1 cellular context compared by ENCODE assay signal in genomic region chr2:226733189-226733858, GRCh38.
TF ChIP-seq lines count a peak whose summit lies in the region.

No MANE protein-coding gene starts in this region.

TF ChIP-seq in HepG2, 621 proteins besides CTCF, POLR2A, EP300 and RAD21 (continued from another document and continues in another):
- TF ChIP-seq TCF12 (IDR thresholded peaks at IDR 0.05) (no peak), TCF12 (CRISPR knock-in tag; IDR thresholded peaks at IDR 0.05) (peak; percentile 81; the same call in 1 of the 2 replicates), MAFG (CRISPR knock-in tag; IDR thresholded peaks at IDR 0.05) (no peak), THAP11 (CRISPR knock-in tag; IDR thresholded peaks at IDR 0.05) (peak; percentile 76), ZZZ3 (CRISPR knock-in tag; IDR thresholded peaks at IDR 0.05; ENCODE audit: borderline replicate concordance) (no peak), MEIS1 (CRISPR knock-in tag; IDR thresholded peaks at IDR 0.05; ENCODE audit: borderline replicate concordance) (no peak), TEF (CRISPR knock-in tag; IDR thresholded peaks at IDR 0.05) (peak; percentile 19; the same call in 1 of the 2 replicates), ZNF563 (CRISPR knock-in tag; IDR thresholded peaks at IDR 0.05) (0 out of 2 replicates have a peak, but pooled peaks have one; percentile 47), SMYD3 (CRISPR knock-in tag; IDR thresholded peaks at IDR 0.05) (no peak), SIX4 (CRISPR knock-in tag; IDR thresholded peaks at IDR 0.05) (peak; percentile 90), MATR3 (CRISPR knock-in tag; IDR thresholded peaks at IDR 0.05) (no peak), TFDP1 (CRISPR knock-in tag; IDR thresholded peaks at IDR 0.05; ENCODE audit: borderline replicate concordance) (peak; percentile 40; the same call in 1 of the 2 replicates), ZNF644 (CRISPR knock-in tag; IDR thresholded peaks at IDR 0.05; ENCODE audit: low read depth) (peak; percentile 99), SIX1 (CRISPR knock-in tag; IDR thresholded peaks at IDR 0.05; ENCODE audit: borderline replicate concordance) (peak; percentile 86), SP5 (CRISPR knock-in tag; IDR thresholded peaks at IDR 0.05; ENCODE audit: borderline replicate concordance, low read depth) (peak; percentile 78), ZFP1 (CRISPR knock-in tag; IDR thresholded peaks at IDR 0.05) (peak; percentile 89), ZNF121 (CRISPR knock-in tag; IDR thresholded peaks at IDR 0.05) (peak; percentile 48; the same call in 1 of the 2 replicates), HNF1B (CRISPR knock-in tag; IDR thresholded peaks at IDR 0.05) (peak; percentile 87), ZNF678 (CRISPR knock-in tag; IDR thresholded peaks at IDR 0.05) (peak; percentile 59; the same call in 1 of the 2 replicates), RBFOX2 (IDR thresholded peaks at IDR 0.05; ENCODE audit: low read depth, low read length) (peak; percentile 48; the same call in 1 of the 2 replicates), KLF9 (CRISPR knock-in tag; IDR thresholded peaks at IDR 0.05; ENCODE audit: low read depth) (0 out of 2 replicates have a peak, but pooled peaks have one; percentile 49), BRCA1 (CRISPR knock-in tag; IDR thresholded peaks at IDR 0.05) (0 out of 2 replicates have a peak, but pooled peaks have one; percentile 4), HCFC1 (IDR thresholded peaks at IDR 0.05; ENCODE audit: low read depth, low read length) (no peak), IRF2 (CRISPR knock-in tag; IDR thresholded peaks at IDR 0.05) (peak; percentile 87), HOXD1 (CRISPR knock-in tag; IDR thresholded peaks at IDR 0.05) (peak; percentile 34; the same call in 1 of the 2 replicates), POLR2AphosphoS5 (IDR thresholded peaks at IDR 0.05; ENCODE audit: low read depth, low read length) (no peak; the same call in 1 of the 2 replicates), TAF15 (IDR thresholded peaks at IDR 0.05; ENCODE audit: low read depth, low read length, poor library complexity, severe bottlenecking) (no peak), ZNF703 (CRISPR knock-in tag; IDR thresholded peaks at IDR 0.05; ENCODE audit: borderline replicate concordance) (no peak), ZNF431 (CRISPR knock-in tag; IDR thresholded peaks at IDR 0.05; ENCODE audit: borderline replicate concordance, low read depth) (no peak), MYNN (CRISPR knock-in tag; IDR thresholded peaks at IDR 0.05; ENCODE audit: low read depth) (no peak)
- TF ChIP-seq, protein P1, sequence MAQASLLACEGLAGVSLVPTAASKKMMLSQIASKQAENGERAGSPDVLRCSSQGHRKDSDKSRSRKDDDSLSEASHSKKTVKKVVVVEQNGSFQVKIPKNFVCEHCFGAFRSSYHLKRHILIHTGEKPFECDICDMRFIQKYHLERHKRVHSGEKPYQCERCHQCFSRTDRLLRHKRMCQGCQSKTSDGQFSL (CRISPR knock-in tag; IDR thresholded peaks at IDR 0.05) = no peak
- TF ChIP-seq, protein P2, sequence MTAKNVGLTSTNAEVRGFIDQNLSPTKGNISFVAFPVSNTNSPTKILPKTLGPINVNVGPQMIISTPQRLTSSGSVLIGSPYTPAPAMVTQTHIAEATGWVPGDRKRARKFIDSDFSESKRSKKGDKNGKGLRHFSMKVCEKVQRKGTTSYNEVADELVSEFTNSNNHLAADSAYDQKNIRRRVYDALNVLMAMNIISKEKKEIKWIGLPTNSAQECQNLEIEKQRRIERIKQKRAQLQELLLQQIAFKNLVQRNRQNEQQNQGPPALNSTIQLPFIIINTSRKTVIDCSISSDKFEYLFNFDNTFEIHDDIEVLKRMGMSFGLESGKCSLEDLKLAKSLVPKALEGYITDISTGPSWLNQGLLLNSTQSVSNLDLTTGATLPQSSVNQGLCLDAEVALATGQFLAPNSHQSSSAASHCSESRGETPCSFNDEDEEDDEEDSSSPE (CRISPR knock-in tag; IDR thresholded peaks at IDR 0.05) = peak; percentile 61
- TF ChIP-seq, protein P3, sequence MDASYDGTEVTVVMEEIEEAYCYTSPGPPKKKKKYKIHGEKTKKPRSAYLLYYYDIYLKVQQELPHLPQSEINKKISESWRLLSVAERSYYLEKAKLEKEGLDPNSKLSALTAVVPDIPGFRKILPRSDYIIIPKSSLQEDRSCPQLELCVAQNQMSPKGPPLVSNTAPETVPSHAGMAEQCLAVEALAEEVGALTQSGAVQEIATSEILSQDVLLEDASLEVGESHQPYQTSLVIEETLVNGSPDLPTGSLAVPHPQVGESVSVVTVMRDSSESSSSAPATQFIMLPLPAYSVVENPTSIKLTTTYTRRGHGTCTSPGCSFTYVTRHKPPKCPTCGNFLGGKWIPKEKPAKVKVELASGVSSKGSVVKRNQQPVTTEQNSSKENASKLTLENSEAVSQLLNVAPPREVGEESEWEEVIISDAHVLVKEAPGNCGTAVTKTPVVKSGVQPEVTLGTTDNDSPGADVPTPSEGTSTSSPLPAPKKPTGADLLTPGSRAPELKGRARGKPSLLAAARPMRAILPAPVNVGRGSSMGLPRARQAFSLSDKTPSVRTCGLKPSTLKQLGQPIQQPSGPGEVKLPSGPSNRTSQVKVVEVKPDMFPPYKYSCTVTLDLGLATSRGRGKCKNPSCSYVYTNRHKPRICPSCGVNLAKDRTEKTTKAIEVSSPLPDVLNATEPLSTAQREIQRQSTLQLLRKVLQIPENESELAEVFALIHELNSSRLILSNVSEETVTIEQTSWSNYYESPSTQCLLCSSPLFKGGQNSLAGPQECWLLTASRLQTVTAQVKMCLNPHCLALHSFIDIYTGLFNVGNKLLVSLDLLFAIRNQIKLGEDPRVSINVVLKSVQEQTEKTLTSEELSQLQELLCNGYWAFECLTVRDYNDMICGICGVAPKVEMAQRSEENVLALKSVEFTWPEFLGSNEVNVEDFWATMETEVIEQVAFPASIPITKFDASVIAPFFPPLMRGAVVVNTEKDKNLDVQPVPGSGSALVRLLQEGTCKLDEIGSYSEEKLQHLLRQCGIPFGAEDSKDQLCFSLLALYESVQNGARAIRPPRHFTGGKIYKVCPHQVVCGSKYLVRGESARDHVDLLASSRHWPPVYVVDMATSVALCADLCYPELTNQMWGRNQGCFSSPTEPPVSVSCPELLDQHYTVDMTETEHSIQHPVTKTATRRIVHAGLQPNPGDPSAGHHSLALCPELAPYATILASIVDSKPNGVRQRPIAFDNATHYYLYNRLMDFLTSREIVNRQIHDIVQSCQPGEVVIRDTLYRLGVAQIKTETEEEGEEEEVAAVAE (CRISPR knock-in tag; IDR thresholded peaks at IDR 0.05; ENCODE audit: borderline replicate concordance) = peak; percentile 50; the same call in 1 of the 2 replicates
- TF ChIP-seq, protein P4, sequence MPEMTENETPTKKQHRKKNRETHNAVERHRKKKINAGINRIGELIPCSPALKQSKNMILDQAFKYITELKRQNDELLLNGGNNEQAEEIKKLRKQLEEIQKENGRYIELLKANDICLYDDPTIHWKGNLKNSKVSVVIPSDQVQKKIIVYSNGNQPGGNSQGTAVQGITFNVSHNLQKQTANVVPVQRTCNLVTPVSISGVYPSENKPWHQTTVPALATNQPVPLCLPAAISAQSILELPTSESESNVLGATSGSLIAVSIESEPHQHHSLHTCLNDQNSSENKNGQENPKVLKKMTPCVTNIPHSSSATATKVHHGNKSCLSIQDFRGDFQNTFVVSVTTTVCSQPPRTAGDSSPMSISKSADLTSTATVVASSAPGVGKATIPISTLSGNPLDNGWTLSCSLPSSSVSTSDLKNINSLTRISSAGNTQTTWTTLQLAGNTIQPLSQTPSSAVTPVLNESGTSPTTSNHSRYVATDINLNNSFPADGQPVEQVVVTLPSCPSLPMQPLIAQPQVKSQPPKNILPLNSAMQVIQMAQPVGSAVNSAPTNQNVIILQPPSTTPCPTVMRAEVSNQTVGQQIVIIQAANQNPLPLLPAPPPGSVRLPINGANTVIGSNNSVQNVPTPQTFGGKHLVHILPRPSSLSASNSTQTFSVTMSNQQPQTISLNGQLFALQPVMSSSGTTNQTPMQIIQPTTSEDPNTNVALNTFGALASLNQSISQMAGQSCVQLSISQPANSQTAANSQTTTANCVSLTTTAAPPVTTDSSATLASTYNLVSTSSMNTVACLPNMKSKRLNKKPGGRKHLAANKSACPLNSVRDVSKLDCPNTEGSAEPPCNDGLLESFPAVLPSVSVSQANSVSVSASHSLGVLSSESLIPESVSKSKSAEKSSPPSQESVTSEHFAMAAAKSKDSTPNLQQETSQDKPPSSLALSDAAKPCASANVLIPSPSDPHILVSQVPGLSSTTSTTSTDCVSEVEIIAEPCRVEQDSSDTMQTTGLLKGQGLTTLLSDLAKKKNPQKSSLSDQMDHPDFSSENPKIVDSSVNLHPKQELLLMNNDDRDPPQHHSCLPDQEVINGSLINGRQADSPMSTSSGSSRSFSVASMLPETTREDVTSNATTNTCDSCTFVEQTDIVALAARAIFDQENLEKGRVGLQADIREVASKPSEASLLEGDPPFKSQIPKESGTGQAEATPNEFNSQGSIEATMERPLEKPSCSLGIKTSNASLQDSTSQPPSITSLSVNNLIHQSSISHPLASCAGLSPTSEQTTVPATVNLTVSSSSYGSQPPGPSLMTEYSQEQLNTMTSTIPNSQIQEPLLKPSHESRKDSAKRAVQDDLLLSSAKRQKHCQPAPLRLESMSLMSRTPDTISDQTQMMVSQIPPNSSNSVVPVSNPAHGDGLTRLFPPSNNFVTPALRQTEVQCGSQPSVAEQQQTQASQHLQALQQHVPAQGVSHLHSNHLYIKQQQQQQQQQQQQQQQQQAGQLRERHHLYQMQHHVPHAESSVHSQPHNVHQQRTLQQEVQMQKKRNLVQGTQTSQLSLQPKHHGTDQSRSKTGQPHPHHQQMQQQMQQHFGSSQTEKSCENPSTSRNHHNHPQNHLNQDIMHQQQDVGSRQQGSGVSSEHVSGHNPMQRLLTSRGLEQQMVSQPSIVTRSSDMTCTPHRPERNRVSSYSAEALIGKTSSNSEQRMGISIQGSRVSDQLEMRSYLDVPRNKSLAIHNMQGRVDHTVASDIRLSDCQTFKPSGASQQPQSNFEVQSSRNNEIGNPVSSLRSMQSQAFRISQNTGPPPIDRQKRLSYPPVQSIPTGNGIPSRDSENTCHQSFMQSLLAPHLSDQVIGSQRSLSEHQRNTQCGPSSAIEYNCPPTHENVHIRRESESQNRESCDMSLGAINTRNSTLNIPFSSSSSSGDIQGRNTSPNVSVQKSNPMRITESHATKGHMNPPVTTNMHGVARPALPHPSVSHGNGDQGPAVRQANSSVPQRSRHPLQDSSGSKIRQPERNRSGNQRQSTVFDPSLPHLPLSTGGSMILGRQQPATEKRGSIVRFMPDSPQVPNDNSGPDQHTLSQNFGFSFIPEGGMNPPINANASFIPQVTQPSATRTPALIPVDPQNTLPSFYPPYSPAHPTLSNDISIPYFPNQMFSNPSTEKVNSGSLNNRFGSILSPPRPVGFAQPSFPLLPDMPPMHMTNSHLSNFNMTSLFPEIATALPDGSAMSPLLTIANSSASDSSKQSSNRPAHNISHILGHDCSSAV (CRISPR knock-in tag; IDR thresholded peaks at IDR 0.05; ENCODE audit: borderline replicate concordance) = no peak
- TF ChIP-seq, protein P5, sequence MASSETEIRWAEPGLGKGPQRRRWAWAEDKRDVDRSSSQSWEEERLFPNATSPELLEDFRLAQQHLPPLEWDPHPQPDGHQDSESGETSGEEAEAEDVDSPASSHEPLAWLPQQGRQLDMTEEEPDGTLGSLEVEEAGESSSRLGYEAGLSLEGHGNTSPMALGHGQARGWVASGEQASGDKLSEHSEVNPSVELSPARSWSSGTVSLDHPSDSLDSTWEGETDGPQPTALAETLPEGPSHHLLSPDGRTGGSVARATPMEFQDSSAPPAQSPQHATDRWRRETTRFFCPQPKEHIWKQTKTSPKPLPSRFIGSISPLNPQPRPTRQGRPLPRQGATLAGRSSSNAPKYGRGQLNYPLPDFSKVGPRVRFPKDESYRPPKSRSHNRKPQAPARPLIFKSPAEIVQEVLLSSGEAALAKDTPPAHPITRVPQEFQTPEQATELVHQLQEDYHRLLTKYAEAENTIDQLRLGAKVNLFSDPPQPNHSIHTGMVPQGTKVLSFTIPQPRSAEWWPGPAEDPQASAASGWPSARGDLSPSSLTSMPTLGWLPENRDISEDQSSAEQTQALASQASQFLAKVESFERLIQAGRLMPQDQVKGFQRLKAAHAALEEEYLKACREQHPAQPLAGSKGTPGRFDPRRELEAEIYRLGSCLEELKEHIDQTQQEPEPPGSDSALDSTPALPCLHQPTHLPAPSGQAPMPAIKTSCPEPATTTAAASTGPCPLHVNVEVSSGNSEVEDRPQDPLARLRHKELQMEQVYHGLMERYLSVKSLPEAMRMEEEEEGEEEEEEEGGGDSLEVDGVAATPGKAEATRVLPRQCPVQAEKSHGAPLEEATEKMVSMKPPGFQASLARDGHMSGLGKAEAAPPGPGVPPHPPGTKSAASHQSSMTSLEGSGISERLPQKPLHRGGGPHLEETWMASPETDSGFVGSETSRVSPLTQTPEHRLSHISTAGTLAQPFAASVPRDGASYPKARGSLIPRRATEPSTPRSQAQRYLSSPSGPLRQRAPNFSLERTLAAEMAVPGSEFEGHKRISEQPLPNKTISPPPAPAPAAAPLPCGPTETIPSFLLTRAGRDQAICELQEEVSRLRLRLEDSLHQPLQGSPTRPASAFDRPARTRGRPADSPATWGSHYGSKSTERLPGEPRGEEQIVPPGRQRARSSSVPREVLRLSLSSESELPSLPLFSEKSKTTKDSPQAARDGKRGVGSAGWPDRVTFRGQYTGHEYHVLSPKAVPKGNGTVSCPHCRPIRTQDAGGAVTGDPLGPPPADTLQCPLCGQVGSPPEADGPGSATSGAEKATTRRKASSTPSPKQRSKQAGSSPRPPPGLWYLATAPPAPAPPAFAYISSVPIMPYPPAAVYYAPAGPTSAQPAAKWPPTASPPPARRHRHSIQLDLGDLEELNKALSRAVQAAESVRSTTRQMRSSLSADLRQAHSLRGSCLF (CRISPR knock-in tag; IDR thresholded peaks at IDR 0.05; ENCODE audit: borderline replicate concordance) = no peak
